13 cellular contexts compared by ENCODE assay signal in the genomic region with DNA sequence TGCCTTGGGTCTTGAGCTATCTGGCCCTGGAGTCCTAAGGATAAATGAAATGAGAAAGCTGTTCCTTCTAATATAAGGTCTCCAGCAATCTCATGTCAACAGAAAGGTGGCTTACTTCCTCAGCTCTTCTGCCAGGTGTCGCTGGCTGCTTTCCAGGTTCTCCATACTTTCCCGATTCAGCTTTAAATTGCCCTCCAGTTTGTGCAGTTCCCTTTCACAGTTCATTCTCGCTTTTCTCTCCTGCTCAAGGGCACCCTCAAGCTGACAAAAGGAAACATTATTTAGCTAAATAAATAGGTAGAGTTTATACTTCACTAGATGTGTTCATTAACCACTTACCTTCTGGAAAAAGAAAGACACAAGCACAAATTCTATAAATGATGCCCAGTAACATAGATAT.
DNase-seq lines count a peak whose midpoint lies in the region; TF ChIP-seq lines count a peak whose summit lies in the region.
"Had no signal": no experiment of that assay in that cellular context is flagged by ENCODE, and none has a peak within 500 bp of the region (broad histone marks: within the 10 kb centered on the region; RNA-seq: fewer than 3 reads in every experiment).

No MANE protein-coding gene starts in this region.

- DNase-seq in NCI-H1105 treated with DMSO at 0.1 percent for 48 hours (lab: John Stamatoyannopoulos, UW) (peak; percentile 94), NCI-H748 (lab: John Stamatoyannopoulos, UW; ENCODE audit: unreplicated experiment) (peak; percentile 75), kidney tubule cell (ENCODE audit: low spot score) (peak; percentile 18), T-helper 9 cell (no peak), Ammon's horn (ENCODE audit: low spot score) (no peak), SKM-1 (lab: John Stamatoyannopoulos, UW; ENCODE audit: unreplicated experiment) (no peak)
- DNase-seq in activated naive CD4-positive, alpha-beta T cell treated with anti-CD3 and anti-CD28 coated beads, Interleukin-2, amount 50 U/mL, for 16 hours, result no peak
- DNase-seq: ACHN; activated CD4-positive, CD25-positive, alpha-beta regulatory T cell; effector memory CD4-positive, alpha-beta T cell; lower lobe of right lung had no signal

- no peak overlapping the region for H3K27ac ChIP-seq in C4-2B
- H3K27ac ChIP-seq: cardiac muscle cell, lower lobe of right lung had no signal

- TF ChIP-seq CTCF in C4-2B (conservative IDR thresholded peaks at IDR 0.05), result peak; percentile 48

Comparison
In these comparisons a context has a peak if more than half of its experiments do, and no peak if none do; other contexts are left out.
1. DNase-seq: peak in NCI-H1105 treated with DMSO at 0.1 percent for 48 hours (single experiment), NCI-H748 (single experiment) and kidney tubule cell (single experiment); none in activated naive CD4-positive, alpha-beta T cell treated with anti-CD3 and anti-CD28 coated beads, Interleukin-2, amount 50 U/mL, for 16 hours (single experiment), T-helper 9 cell (single experiment), Ammon's horn (single experiment) and SKM-1 (single experiment).